Comparison of ENCODE assay signal across 19 cellular contexts in genomic region chr9:136663311-136663679, GRCh38. TPM values are rescaled to one million over a fixed set of nuclear protein-coding genes. Genes with fewer than 3 reads are reported as not detected.
DNase-seq lines count a peak whose midpoint lies in the region; ATAC-seq and TF ChIP-seq lines count a peak whose summit lies in the region.
"Had no signal": no experiment of that assay in that cellular context is flagged by ENCODE, and none has a peak within 500 bp of the region (broad histone marks: within the 10 kb centered on the region; RNA-seq: fewer than 3 reads in every experiment).

No MANE protein-coding gene starts in this region.

- H2AFZ ChIP-seq in parathyroid adenoma = no peak overlapping the region

- H3K9ac ChIP-seq in parathyroid adenoma = no peak overlapping the region

- H3K36me3 ChIP-seq in parathyroid adenoma (ENCODE audit: control insufficient read depth, insufficient read depth, low read length) (no peaks in the 10 kb centered on the region), thyroid gland (peaks cover 11 to 18% of the 10 kb centered on the region in 2 donors)
- H3K36me3 ChIP-seq: MG63 had no signal

- H3K4me1 ChIP-seq in parathyroid adenoma (no peaks in the 10 kb centered on the region), thyroid gland (peaks cover 0 to 9% of the 10 kb centered on the region in 2 donors)

- H3K27me3 ChIP-seq in parathyroid adenoma (ENCODE audit: control insufficient read depth, insufficient read depth, low read length) = no peaks in the 10 kb centered on the region
- H3K27me3 ChIP-seq in thyroid gland = no peaks in the 10 kb centered on the region
- H3K27me3 ChIP-seq: MG63 had no signal

- no peak for TF ChIP-seq POLR2A in thyroid gland (IDR thresholded peaks at IDR 0.05)

- ATAC-seq in HG03095 (IDR thresholded peaks at IDR 0.05; ENCODE audit: unreplicated experiment) = no peak
- no peak for ATAC-seq in activated CD4-positive, CD25-positive, alpha-beta regulatory T cell treated with anti-CD3 and anti-CD28 coated beads, Interleukin-2, amount 50 U/mL, for 24 hours

- no peaks in the 10 kb centered on the region for H3K9me3 ChIP-seq in parathyroid adenoma (ENCODE audit: control insufficient read depth, low read length)
- no peaks in the 10 kb centered on the region for H3K9me3 ChIP-seq in thyroid gland
- H3K9me3 ChIP-seq: MG63 had no signal

- 70 to 98% methylated on average over 2 to 8 of the region's 16 CpGs for WGBS in thyroid gland, 2 donors

- peak overlapping the region; percentile 42 for H3K27ac ChIP-seq in parathyroid adenoma
- peak overlapping the region; percentile 4 to 68 (median 61) for H3K27ac ChIP-seq in thyroid gland

- H3K4me2 ChIP-seq in parathyroid adenoma (ENCODE audit: low read length) = no peak overlapping the region

- TF ChIP-seq CTCF in cardiac fibroblast (IDR thresholded peaks at IDR 0.05; ENCODE audit: low read depth, low read length) (no peak), fibroblast of pulmonary artery (IDR thresholded peaks at IDR 0.05; ENCODE audit: low read length, missing control alignments) (no peak), parathyroid adenoma (IDR thresholded peaks at IDR 0.05) (no peak), thyroid gland (IDR thresholded peaks at IDR 0.05) (no peak)

- DNase-seq in cardiac fibroblast (ENCODE audit: low read depth in 2 of 2) (no peak), fibroblast of pulmonary artery (ENCODE audit: low read depth) (no peak), thyroid gland (no peak), NCI-H774 (lab: John Stamatoyannopoulos, UW) (no peak), epidermal melanocyte (ENCODE audit: insufficient read length, low spot score) (no peak)
- DNase-seq: activated CD4-positive, CD25-positive, alpha-beta regulatory T cell; activated effector memory CD4-positive, alpha-beta T cell treated with Interleukin-2 at 50 U/mL for 16 hours; AML-193; amniotic stem cell; HCEC 1CT; head of caudate nucleus; MG63; NCI-H187 treated with DMSO at 0.1 percent for 48 hours; NCI-H510A; SHP77 treated with DMSO at 0.1 percent for 48 hours; T-helper 2 cell had no signal

- H3K4me3 ChIP-seq in cardiac fibroblast (replicated peaks in 1 of 2; ENCODE audit: low read depth in 2 of 2, low read length in 2 of 2) (peak overlapping the region; percentile 26 to 44), fibroblast of pulmonary artery (replicated peaks; ENCODE audit: low read depth, low read length) (peak overlapping the region; percentile 56), parathyroid adenoma (ENCODE audit: low read depth, low read length) (peak overlapping the region; percentile 45), thyroid gland (replicated peaks in 1 of 3) (peak overlapping the region in 1 of 3 donors; percentile 38)
- H3K4me3 ChIP-seq: MG63 had no signal

- intact Hi-C loops in thyroid gland (cut with DNase I) = no loop called here

- no peaks in the 10 kb centered on the region for H3K79me2 ChIP-seq in parathyroid adenoma

RNA-seq across cellular contexts. Expression of gene EGFL7, which starts 0.6 kb away (rescaled TPM):
- 100 to 1,000 TPM in 1 of 4 donors, 10 to 100 TPM in 3; 38.4 to 143 (median 81.6) TPM for total RNA-seq in thyroid gland

RNA-seq across cellular contexts. Expression of gene AGPAT2, which starts 24.0 kb away (rescaled TPM):
- 10 to 100 TPM; 58.6 to 78.7 (median 72.0) TPM for total RNA-seq in thyroid gland

RNA-seq across cellular contexts. Expression of gene DIPK1B, which starts 49.1 kb away (rescaled TPM):
- total RNA-seq in thyroid gland = 10 to 100 TPM; 19.4 to 23.6 (median 22.6) TPM
